In the genomic region with DNA sequence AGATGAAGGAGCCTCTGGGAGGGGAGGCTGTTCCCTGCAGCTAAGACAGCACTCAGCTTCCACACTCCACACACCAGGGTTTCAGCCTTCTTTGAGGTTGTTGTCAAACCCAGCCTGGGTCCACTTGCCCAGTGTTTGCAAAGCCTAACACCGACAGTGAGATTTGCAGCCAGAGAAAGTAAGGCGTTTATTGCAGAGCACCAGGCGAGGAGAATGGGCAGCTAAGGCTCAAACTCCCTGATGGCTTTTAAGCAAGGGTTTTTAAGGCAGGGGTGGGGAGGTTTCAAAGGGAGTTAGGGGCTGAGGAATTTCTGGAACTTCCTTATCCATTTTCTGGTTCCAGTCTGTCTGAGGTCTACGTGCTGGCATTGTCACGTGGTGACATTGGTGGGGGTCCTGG, we compare ENCODE assay signal across 17 cellular contexts. TPM values are rescaled to one million over a fixed set of nuclear protein-coding genes. Genes with fewer than 3 reads are reported as not detected.
A peak's percentile ranks its signal among the peaks of the same experiment; 100 is the strongest.
DNase-seq lines count a peak whose midpoint lies in the region; ATAC-seq and TF ChIP-seq lines count a peak whose summit lies in the region.
"Had no signal": no experiment of that assay in that cellular context is flagged by ENCODE, and none has a peak within 500 bp of the region (broad histone marks: within the 10 kb centered on the region; RNA-seq: fewer than 3 reads in every experiment).

No MANE protein-coding gene starts in this region.

- DNase-seq in DMS53 (lab: John Stamatoyannopoulos, UW) = peak; percentile 32
- no peak for DNase-seq in DMS53 treated with DMSO at 0.1 percent for 48 hours (lab: John Stamatoyannopoulos, UW; ENCODE audit: unreplicated experiment)
- DNase-seq in colonic mucosa = no peak
- peak; percentile 50 for DNase-seq in osteoblast (ENCODE audit: insufficient read length, low spot score, missing footprints)
- no peak for DNase-seq in activated T-cell treated with anti-CD3 and anti-CD28 coated beads, Interleukin-2, amount 50 U/mL, for 48 hours
- no peak for DNase-seq in aorta
- no peak for DNase-seq in HPDE6-E6E7 (ENCODE audit: extremely low spot score)
- DNase-seq: 8988T; activated CD8-positive, alpha-beta T cell treated with anti-CD3 and anti-CD28 coated beads, Interleukin-2, amount 10 ng/mL, durations not matched to agents 7 days and 5 days; NCI-H2081; NCI-H748 treated with DMSO at 0.1 percent for 48 hours; right cardiac atrium; stimulated activated CD4-positive, alpha-beta T cell treated with anti-CD3 and anti-CD28 coated beads, Interleukin-4, amount 100 ng/mL, for 1 hour had no signal

- H3K36me3 ChIP-seq in KOPT-K1 (ENCODE audit: insufficient read depth, low read length) = peaks cover 46% of the 10 kb centered on the region
- no peaks in the 10 kb centered on the region for H3K36me3 ChIP-seq in colonic mucosa
- peaks cover 28% of the 10 kb centered on the region for H3K36me3 ChIP-seq in osteoblast (ENCODE audit: insufficient read depth, low read length)
- no peaks in the 10 kb centered on the region for H3K36me3 ChIP-seq in aorta (ENCODE audit: control insufficient read depth in 1 of 2, insufficient read depth in 2 of 2, low read length in 1 of 2)

- H3K4me3 ChIP-seq in colonic mucosa (no peak overlapping the region), osteoblast (ENCODE audit: insufficient read depth, low read length) (no peak overlapping the region), aorta (ENCODE audit: low read length in 2 of 2) (no peak overlapping the region)
- H3K4me3 ChIP-seq: gastroesophageal sphincter had no signal

- peaks cover 24% of the 10 kb centered on the region for H4K20me1 ChIP-seq in osteoblast (ENCODE audit: insufficient read depth, low read length)

- no peak overlapping the region for H2AFZ ChIP-seq in osteoblast (ENCODE audit: low read length)

- 88 to 90% methylated on average over 5 of the region's 5 CpGs for WGBS in aorta, 2 donors

- peaks cover 45% of the 10 kb centered on the region for H3K79me2 ChIP-seq in osteoblast (ENCODE audit: insufficient read depth, low read length)

- H3K9ac ChIP-seq in colonic mucosa (ENCODE audit: low read depth in 2 of 2, low read length in 2 of 2) = peak overlapping the region in 1 of 2 donors; percentile 99

- H3K9me3 ChIP-seq in KOPT-K1 (ENCODE audit: insufficient read depth, low read length, poor library complexity, severe bottlenecking) (no peaks in the 10 kb centered on the region), colonic mucosa (no peaks in the 10 kb centered on the region), osteoblast (ENCODE audit: low read depth, low read length) (no peaks in the 10 kb centered on the region), aorta (ENCODE audit: control insufficient read depth, low read length) (no peaks in the 10 kb centered on the region)
- H3K9me3 ChIP-seq: gastroesophageal sphincter had no signal

- H3K4me1 ChIP-seq in colonic mucosa = peaks cover 20% of the 10 kb centered on the region
- peaks cover 27% of the 10 kb centered on the region for H3K4me1 ChIP-seq in osteoblast (ENCODE audit: insufficient read depth, low read length)
- H3K4me1 ChIP-seq in aorta (ENCODE audit: control insufficient read depth in 1 of 2, insufficient read depth in 2 of 2, low read length in 2 of 2) = no peaks in the 10 kb centered on the region

- ATAC-seq in aorta (ENCODE audit: low FRiP score) = no peak
- ATAC-seq: activated CD8-positive, alpha-beta T cell treated with anti-CD3 and anti-CD28 coated beads, Interleukin-2, amount 10 ng/mL, durations not matched to agents 7 days and 5 days; gastroesophageal sphincter; right cardiac atrium; stimulated activated effector memory CD8-positive, alpha-beta T cell treated with anti-CD3 and anti-CD28 coated beads, Interleukin-12 subunit alpha, Interleukin-12 subunit beta, amount 100 ng/mL, for 72 hours had no signal

- H3K27ac ChIP-seq in KOPT-K1 (ENCODE audit: low read depth, low read length, poor library complexity, severe bottlenecking) = peak overlapping the region; percentile 3
- H3K27ac ChIP-seq in colonic mucosa = peak overlapping the region; percentile 97
- no peak overlapping the region for H3K27ac ChIP-seq in osteoblast (ENCODE audit: low read depth, low read length)
- no peak overlapping the region for H3K27ac ChIP-seq in aorta (ENCODE audit: low read depth in 1 of 2, low read length in 2 of 2)

- intact Hi-C loops in colonic mucosa (cut with DNase I) = loop anchor here (5.0 kb wide), 1 partner anchor 47 kb away; no protein-coding TSS in a partner anchor
- intact Hi-C loops in aorta (cut with DNase I) = no loop called here

- no peak for TF ChIP-seq CTCF in colonic mucosa (IDR thresholded peaks at IDR 0.05)
- TF ChIP-seq CTCF in osteoblast (IDR thresholded peaks at IDR 0.05; ENCODE audit: extremely low read depth, low read depth, low read length) = no peak

- H3K4me2 ChIP-seq in osteoblast (ENCODE audit: insufficient read depth, low read length) = no peak overlapping the region

- H3K27me3 ChIP-seq in colonic mucosa = no peaks in the 10 kb centered on the region
- no peaks in the 10 kb centered on the region for H3K27me3 ChIP-seq in osteoblast (ENCODE audit: insufficient read depth, low read length)
- H3K27me3 ChIP-seq in aorta (ENCODE audit: control insufficient read depth in 1 of 2, insufficient read depth in 2 of 2, low read length in 1 of 2) = no peaks in the 10 kb centered on the region
- H3K27me3 ChIP-seq: gastroesophageal sphincter had no signal

RNA-seq across cellular contexts. Expression of gene ZNF775, which starts 4.7 kb away (rescaled TPM):
- total RNA-seq in colonic mucosa = 10 to 100 TPM; 11.0 to 11.3 TPM
- 5.0 and 6.2 TPM in 2 replicates for total RNA-seq in osteoblast
- 1 to 10 TPM; 3.1 to 6.4 TPM for total RNA-seq in aorta
- 1 to 10 TPM; 1.9 to 3.5 TPM for polyA plus RNA-seq in aorta

RNA-seq across cellular contexts. Expression of gene REPIN1, which starts 5.8 kb away (rescaled TPM):
- total RNA-seq in colonic mucosa (100 to 1,000 TPM; 189 to 304 TPM), osteoblast (53.6 and 57.5 TPM in 2 replicates), aorta (10 to 100 TPM; 52.0 to 56.7 TPM)
- polyA plus RNA-seq in aorta = 10 to 100 TPM; 19.7 to 44.9 TPM

RNA-seq across cellular contexts. Expression of gene RARRES2, which starts 33.0 kb away (rescaled TPM):
- total RNA-seq in colonic mucosa (100 to 1,000 TPM in 1 of 2 donors, 10 to 100 TPM in 1; 86.7 to 122 TPM), osteoblast (18.3 and 26.1 TPM in 2 replicates), aorta (100 to 1,000 TPM in 1 of 2 donors, 10 to 100 TPM in 1; 73.1 to 121 TPM)
- polyA plus RNA-seq in aorta = 100 to 1,000 TPM in 1 of 2 donors, 10 to 100 TPM in 1; 65.9 to 198 TPM
- total RNA-seq: activated CD8-positive, alpha-beta T cell treated with anti-CD3 and anti-CD28 coated beads, Interleukin-2, amount 10 ng/mL, durations not matched to agents 7 days and 5 days had no signal

RNA-seq across cellular contexts. Expression of gene ACTR3C, which starts 51.1 kb away (rescaled TPM):
- total RNA-seq in colonic mucosa = 10 to 100 TPM; 17.6 to 29.6 TPM
- total RNA-seq in osteoblast = 1.8 and 3.8 TPM in 2 replicates
- total RNA-seq in aorta = 1 to 10 TPM; 1.2 to 5.2 TPM
- polyA plus RNA-seq in aorta = under 1 TPM in 1 of 2 donors, not detected in 1; 0.75 TPM
- total RNA-seq: M059J had no signal

RNA-seq across cellular contexts. Expression of gene LRRC61, which starts 51.3 kb away (rescaled TPM):
- total RNA-seq in colonic mucosa (10 to 100 TPM; 11.4 to 15.1 TPM), osteoblast (1.8 and 4.0 TPM in 2 replicates), aorta (1 to 10 TPM; 2.5 to 2.6 TPM)
- polyA plus RNA-seq in aorta = 1 to 10 TPM in 1 of 2 donors, under 1 TPM in 1; 0.15 to 2.6 TPM
- total RNA-seq: M059J had no signal

Comparison
In these comparisons a context has a peak if more than half of its experiments do, and no peak if none do; other contexts are left out.
1. DNase-seq: peak in DMS53 (single experiment) and osteoblast (single experiment); none in DMS53 treated with DMSO at 0.1 percent for 48 hours (single experiment), colonic mucosa (single experiment), activated T-cell treated with anti-CD3 and anti-CD28 coated beads, Interleukin-2, amount 50 U/mL, for 48 hours (0 of 2), aorta (0 of 2) and HPDE6-E6E7 (single experiment).
2. H3K27ac ChIP-seq: peak in KOPT-K1 (single experiment) and colonic mucosa (single experiment); none in osteoblast (single experiment) and aorta (0 of 2).